1 cellular context compared by ENCODE assay signal in the genomic region with DNA sequence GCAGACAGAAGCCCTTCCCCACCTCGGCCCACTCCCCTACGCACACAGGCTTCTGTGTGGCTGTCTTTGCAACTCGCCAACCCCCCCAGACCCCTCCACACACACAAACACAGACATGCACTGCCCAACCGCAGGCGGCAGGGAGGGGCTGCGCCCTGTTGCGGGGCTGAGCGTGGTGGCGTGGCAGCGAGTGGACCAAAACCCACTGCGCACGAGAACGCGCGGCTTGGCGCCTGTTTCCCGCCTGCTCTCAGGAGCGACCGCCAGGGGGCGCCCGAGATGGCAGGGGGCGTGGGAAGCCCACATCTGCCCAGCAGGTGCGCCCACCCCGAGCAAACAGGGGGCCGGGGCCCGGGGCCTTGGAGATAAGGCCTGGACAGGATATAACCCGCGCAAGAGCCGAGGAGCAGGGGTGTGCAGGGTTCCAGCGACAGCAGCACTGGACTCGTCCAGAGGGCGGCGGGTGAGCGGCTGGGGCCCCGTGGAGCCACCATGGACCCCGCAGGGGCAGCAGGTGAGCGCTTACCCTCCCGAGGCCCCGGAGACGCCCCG.
A peak's percentile ranks its signal among the peaks of the same experiment; 100 is the strongest.
TF ChIP-seq lines count a peak whose summit lies in the region.

A gene with protein sequence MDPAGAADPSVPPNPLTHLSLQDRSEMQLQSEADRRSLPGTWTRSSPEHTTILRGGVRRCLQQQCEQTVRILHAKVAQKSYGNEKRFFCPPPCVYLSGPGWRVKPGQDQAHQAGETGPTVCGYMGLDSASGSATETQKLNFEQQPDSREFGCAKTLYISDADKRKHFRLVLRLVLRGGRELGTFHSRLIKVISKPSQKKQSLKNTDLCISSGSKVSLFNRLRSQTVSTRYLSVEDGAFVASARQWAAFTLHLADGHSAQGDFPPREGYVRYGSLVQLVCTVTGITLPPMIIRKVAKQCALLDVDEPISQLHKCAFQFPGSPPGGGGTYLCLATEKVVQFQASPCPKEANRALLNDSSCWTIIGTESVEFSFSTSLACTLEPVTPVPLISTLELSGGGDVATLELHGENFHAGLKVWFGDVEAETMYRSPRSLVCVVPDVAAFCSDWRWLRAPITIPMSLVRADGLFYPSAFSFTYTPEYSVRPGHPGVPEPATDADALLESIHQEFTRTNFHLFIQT (plus strand): TSS at position 410 of the 552 bp plus-strand sequence. CDS start 83 bp downstream, at position 493.

TF ChIP-seq in HepG2, 621 proteins besides CTCF, POLR2A, EP300 and RAD21 (continued from another document and continues in another):
- TF ChIP-seq, protein P1, sequence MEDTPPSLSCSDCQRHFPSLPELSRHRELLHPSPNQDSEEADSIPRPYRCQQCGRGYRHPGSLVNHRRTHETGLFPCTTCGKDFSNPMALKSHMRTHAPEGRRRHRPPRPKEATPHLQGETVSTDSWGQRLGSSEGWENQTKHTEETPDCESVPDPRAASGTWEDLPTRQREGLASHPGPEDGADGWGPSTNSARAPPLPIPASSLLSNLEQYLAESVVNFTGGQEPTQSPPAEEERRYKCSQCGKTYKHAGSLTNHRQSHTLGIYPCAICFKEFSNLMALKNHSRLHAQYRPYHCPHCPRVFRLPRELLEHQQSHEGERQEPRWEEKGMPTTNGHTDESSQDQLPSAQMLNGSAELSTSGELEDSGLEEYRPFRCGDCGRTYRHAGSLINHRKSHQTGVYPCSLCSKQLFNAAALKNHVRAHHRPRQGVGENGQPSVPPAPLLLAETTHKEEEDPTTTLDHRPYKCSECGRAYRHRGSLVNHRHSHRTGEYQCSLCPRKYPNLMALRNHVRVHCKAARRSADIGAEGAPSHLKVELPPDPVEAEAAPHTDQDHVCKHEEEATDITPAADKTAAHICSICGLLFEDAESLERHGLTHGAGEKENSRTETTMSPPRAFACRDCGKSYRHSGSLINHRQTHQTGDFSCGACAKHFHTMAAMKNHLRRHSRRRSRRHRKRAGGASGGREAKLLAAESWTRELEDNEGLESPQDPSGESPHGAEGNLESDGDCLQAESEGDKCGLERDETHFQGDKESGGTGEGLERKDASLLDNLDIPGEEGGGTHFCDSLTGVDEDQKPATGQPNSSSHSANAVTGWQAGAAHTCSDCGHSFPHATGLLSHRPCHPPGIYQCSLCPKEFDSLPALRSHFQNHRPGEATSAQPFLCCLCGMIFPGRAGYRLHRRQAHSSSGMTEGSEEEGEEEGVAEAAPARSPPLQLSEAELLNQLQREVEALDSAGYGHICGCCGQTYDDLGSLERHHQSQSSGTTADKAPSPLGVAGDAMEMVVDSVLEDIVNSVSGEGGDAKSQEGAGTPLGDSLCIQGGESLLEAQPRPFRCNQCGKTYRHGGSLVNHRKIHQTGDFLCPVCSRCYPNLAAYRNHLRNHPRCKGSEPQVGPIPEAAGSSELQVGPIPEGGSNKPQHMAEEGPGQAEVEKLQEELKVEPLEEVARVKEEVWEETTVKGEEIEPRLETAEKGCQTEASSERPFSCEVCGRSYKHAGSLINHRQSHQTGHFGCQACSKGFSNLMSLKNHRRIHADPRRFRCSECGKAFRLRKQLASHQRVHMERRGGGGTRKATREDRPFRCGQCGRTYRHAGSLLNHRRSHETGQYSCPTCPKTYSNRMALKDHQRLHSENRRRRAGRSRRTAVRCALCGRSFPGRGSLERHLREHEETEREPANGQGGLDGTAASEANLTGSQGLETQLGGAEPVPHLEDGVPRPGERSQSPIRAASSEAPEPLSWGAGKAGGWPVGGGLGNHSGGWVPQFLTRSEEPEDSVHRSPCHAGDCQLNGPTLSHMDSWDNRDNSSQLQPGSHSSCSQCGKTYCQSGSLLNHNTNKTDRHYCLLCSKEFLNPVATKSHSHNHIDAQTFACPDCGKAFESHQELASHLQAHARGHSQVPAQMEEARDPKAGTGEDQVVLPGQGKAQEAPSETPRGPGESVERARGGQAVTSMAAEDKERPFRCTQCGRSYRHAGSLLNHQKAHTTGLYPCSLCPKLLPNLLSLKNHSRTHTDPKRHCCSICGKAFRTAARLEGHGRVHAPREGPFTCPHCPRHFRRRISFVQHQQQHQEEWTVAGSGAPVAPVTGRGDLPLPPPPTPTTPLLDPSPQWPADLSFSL (CRISPR knock-in tag; IDR thresholded peaks at IDR 0.05) = no peak
- no peak for TF ChIP-seq TEAD2 (CRISPR knock-in tag; IDR thresholded peaks at IDR 0.05)
- TF ChIP-seq NR2C2 (CRISPR knock-in tag; IDR thresholded peaks at IDR 0.05; ENCODE audit: borderline replicate concordance) = no peak
- no peak for TF ChIP-seq ZNF431 (CRISPR knock-in tag; IDR thresholded peaks at IDR 0.05; ENCODE audit: borderline replicate concordance, low read depth)
- TF ChIP-seq, protein P2, sequence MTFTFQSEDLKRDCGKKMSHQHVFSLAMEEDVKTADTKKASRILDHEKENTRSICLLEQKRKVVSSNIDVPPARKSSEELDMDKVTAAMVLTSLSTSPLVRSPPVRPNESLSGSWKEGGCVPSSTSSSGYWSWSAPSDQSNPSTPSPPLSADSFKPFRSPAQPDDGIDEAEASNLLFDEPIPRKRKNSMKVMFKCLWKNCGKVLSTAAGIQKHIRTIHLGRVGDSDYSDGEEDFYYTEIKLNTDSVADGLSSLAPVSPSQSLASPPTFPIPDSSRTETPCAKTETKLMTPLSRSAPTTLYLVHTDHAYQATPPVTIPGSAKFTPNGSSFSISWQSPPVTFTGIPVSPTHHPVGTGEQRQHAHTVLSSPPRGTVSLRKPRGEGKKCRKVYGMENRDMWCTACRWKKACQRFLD (CRISPR knock-in tag; IDR thresholded peaks at IDR 0.05; ENCODE audit: borderline replicate concordance) = 0 out of 2 replicates have a peak, but pooled peaks have one; percentile 30
- peak; percentile 78 for TF ChIP-seq ZNF547 (CRISPR knock-in tag; IDR thresholded peaks at IDR 0.05)
- TF ChIP-seq ZNF343 (CRISPR knock-in tag; IDR thresholded peaks at IDR 0.05) = no peak
- peak; percentile 90; the same call in 1 of the 2 replicates for TF ChIP-seq ZNF572 (CRISPR knock-in tag; IDR thresholded peaks at IDR 0.05)
- TF ChIP-seq SRF (IDR thresholded peaks at IDR 0.05; ENCODE audit: low read depth, low read length) = no peak
- TF ChIP-seq NKX3-1 (CRISPR knock-in tag; IDR thresholded peaks at IDR 0.05) = no peak
- no peak for TF ChIP-seq FOXM1 (CRISPR knock-in tag; IDR thresholded peaks at IDR 0.05)
- TF ChIP-seq SP140L (CRISPR knock-in tag; IDR thresholded peaks at IDR 0.05; ENCODE audit: borderline replicate concordance) = no peak
- 0 out of 2 replicates have a peak, but pooled peaks have one; percentile 19 for TF ChIP-seq FOXO1 (CRISPR knock-in tag; IDR thresholded peaks at IDR 0.05)
- peak; percentile 53; the same call in 1 of the 2 replicates for TF ChIP-seq DR1 (CRISPR knock-in tag; IDR thresholded peaks at IDR 0.05)
- peak; percentile 16; the same call in 1 of the 2 replicates for TF ChIP-seq ZMYM4 (CRISPR knock-in tag; IDR thresholded peaks at IDR 0.05)
- TF ChIP-seq NFYC (CRISPR knock-in tag; IDR thresholded peaks at IDR 0.05) = no peak
- TF ChIP-seq, protein P3, sequence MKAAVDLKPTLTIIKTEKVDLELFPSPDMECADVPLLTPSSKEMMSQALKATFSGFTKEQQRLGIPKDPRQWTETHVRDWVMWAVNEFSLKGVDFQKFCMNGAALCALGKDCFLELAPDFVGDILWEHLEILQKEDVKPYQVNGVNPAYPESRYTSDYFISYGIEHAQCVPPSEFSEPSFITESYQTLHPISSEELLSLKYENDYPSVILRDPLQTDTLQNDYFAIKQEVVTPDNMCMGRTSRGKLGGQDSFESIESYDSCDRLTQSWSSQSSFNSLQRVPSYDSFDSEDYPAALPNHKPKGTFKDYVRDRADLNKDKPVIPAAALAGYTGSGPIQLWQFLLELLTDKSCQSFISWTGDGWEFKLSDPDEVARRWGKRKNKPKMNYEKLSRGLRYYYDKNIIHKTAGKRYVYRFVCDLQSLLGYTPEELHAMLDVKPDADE (CRISPR knock-in tag; IDR thresholded peaks at IDR 0.05) = no peak
- no peak for TF ChIP-seq NONO (IDR thresholded peaks at IDR 0.05)
- peak; percentile 46; the same call in 1 of the 2 replicates for TF ChIP-seq NONO (CRISPR knock-in tag; conservative IDR thresholded peaks at IDR 0.05)
- no peak for TF ChIP-seq ATM (IDR thresholded peaks at IDR 0.05; ENCODE audit: borderline replicate concordance)
- TF ChIP-seq HDAC2 (CRISPR knock-in tag; IDR thresholded peaks at IDR 0.05) = 0 out of 2 replicates have a peak, but pooled peaks have one; percentile 28
- TF ChIP-seq, protein P4, sequence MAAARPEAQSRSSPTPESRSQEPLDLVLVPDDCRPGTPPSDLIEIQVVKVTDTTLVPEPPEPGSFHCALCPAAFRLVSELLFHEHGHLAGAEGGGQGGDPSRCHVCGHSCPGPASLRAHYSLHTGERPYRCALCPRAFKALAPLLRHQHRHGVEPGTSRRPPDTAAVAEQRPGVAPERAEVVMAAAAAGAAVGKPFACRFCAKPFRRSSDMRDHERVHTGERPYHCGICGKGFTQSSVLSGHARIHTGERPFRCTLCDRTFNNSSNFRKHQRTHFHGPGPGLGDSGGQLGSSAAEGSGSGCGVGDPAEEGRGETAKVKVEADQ (CRISPR knock-in tag; IDR thresholded peaks at IDR 0.05; ENCODE audit: borderline replicate concordance) = 0 out of 2 replicates have a peak, but pooled peaks have one; percentile 52
- no peak for TF ChIP-seq KLF15 (CRISPR knock-in tag; IDR thresholded peaks at IDR 0.05; ENCODE audit: borderline replicate concordance)
- peak; percentile 14; the same call in 1 of the 2 replicates for TF ChIP-seq TSC22D2 (CRISPR knock-in tag; IDR thresholded peaks at IDR 0.05; ENCODE audit: borderline replicate concordance)
- TF ChIP-seq ZNF34 (CRISPR knock-in tag; IDR thresholded peaks at IDR 0.05; ENCODE audit: borderline replicate concordance) = no peak
- no peak for TF ChIP-seq HOXD1 (CRISPR knock-in tag; IDR thresholded peaks at IDR 0.05)
- TF ChIP-seq KAT7 (CRISPR knock-in tag; IDR thresholded peaks at IDR 0.05; ENCODE audit: borderline replicate concordance) = no peak
- 0 out of 2 replicates have a peak, but pooled peaks have one; percentile 61 for TF ChIP-seq ZBTB42 (CRISPR knock-in tag; IDR thresholded peaks at IDR 0.05)
- no peak for TF ChIP-seq HOXA3 (CRISPR knock-in tag; IDR thresholded peaks at IDR 0.05)
- no peak for TF ChIP-seq NPAS2 (CRISPR knock-in tag; IDR thresholded peaks at IDR 0.05; ENCODE audit: borderline replicate concordance)
- TF ChIP-seq ZNF878 (CRISPR knock-in tag; IDR thresholded peaks at IDR 0.05) = no peak
- no peak for TF ChIP-seq RBM22 (optimal IDR thresholded peaks at IDR 0.05; ENCODE audit: low read length)
- no peak for TF ChIP-seq REL (CRISPR knock-in tag; conservative IDR thresholded peaks at IDR 0.05)
- TF ChIP-seq ELF1 (CRISPR knock-in tag; IDR thresholded peaks at IDR 0.05) = no peak
- TF ChIP-seq, protein P5, sequence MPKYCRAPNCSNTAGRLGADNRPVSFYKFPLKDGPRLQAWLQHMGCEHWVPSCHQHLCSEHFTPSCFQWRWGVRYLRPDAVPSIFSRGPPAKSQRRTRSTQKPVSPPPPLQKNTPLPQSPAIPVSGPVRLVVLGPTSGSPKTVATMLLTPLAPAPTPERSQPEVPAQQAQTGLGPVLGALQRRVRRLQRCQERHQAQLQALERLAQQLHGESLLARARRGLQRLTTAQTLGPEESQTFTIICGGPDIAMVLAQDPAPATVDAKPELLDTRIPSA (CRISPR knock-in tag; IDR thresholded peaks at IDR 0.05; ENCODE audit: borderline replicate concordance) = no peak
- peak; percentile 48; the same call in 1 of the 2 replicates for TF ChIP-seq KDM5B (CRISPR knock-in tag; IDR thresholded peaks at IDR 0.05; ENCODE audit: borderline replicate concordance)
- TF ChIP-seq GFI1 (CRISPR knock-in tag; IDR thresholded peaks at IDR 0.05; ENCODE audit: borderline replicate concordance) = no peak
- no peak for TF ChIP-seq IRX3 (CRISPR knock-in tag; IDR thresholded peaks at IDR 0.05; ENCODE audit: borderline replicate concordance, low read depth)
- TF ChIP-seq, protein P6, sequence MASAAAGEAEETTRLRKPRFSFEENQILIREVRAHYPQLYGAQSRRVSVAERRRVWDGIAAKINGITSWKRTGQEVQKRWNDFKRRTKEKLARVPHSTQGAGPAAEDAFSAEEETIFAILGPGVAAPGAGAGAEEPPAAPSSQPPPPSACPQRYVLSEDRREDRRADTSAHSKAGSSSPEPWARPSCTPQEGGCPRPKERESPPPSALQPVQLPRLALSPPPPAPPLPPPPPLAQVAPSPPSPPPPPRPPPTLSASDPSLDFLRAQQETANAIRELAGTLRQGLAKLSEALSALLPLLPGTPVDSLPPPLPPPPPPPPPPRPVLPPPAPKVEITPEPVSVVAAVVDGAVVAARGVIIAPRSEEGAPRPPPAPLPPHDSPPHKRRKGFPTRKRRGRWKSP (CRISPR knock-in tag; IDR thresholded peaks at IDR 0.05) = no peak
- TF ChIP-seq, protein P7, sequence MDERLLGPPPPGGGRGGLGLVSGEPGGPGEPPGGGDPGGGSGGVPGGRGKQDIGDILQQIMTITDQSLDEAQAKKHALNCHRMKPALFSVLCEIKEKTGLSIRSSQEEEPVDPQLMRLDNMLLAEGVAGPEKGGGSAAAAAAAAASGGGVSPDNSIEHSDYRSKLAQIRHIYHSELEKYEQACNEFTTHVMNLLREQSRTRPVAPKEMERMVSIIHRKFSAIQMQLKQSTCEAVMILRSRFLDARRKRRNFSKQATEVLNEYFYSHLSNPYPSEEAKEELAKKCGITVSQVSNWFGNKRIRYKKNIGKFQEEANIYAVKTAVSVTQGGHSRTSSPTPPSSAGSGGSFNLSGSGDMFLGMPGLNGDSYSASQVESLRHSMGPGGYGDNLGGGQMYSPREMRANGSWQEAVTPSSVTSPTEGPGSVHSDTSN (CRISPR knock-in tag; IDR thresholded peaks at IDR 0.05) = no peak
- TF ChIP-seq HCFC1 (IDR thresholded peaks at IDR 0.05; ENCODE audit: low read depth, low read length) = no peak
- TF ChIP-seq, protein P8, sequence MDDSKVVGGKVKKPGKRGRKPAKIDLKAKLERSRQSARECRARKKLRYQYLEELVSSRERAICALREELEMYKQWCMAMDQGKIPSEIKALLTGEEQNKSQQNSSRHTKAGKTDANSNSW (CRISPR knock-in tag; IDR thresholded peaks at IDR 0.05; ENCODE audit: borderline replicate concordance) = no peak
- TF ChIP-seq, protein P9, sequence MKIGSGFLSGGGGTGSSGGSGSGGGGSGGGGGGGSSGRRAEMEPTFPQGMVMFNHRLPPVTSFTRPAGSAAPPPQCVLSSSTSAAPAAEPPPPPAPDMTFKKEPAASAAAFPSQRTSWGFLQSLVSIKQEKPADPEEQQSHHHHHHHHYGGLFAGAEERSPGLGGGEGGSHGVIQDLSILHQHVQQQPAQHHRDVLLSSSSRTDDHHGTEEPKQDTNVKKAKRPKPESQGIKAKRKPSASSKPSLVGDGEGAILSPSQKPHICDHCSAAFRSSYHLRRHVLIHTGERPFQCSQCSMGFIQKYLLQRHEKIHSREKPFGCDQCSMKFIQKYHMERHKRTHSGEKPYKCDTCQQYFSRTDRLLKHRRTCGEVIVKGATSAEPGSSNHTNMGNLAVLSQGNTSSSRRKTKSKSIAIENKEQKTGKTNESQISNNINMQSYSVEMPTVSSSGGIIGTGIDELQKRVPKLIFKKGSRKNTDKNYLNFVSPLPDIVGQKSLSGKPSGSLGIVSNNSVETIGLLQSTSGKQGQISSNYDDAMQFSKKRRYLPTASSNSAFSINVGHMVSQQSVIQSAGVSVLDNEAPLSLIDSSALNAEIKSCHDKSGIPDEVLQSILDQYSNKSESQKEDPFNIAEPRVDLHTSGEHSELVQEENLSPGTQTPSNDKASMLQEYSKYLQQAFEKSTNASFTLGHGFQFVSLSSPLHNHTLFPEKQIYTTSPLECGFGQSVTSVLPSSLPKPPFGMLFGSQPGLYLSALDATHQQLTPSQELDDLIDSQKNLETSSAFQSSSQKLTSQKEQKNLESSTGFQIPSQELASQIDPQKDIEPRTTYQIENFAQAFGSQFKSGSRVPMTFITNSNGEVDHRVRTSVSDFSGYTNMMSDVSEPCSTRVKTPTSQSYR (CRISPR knock-in tag; IDR thresholded peaks at IDR 0.05; ENCODE audit: borderline replicate concordance) = no peak
- TF ChIP-seq ZNF614 (CRISPR knock-in tag; IDR thresholded peaks at IDR 0.05; ENCODE audit: borderline replicate concordance) = no peak
- TF ChIP-seq ZNF530 (CRISPR knock-in tag; IDR thresholded peaks at IDR 0.05; ENCODE audit: low read depth) = no peak
- TF ChIP-seq ETV6 (CRISPR knock-in tag; conservative IDR thresholded peaks at IDR 0.05) = 0 out of 2 replicates have a peak, but pooled peaks have one; percentile 51
